Comparison of ENCODE assay signal across 14 cellular contexts in the genomic region with DNA sequence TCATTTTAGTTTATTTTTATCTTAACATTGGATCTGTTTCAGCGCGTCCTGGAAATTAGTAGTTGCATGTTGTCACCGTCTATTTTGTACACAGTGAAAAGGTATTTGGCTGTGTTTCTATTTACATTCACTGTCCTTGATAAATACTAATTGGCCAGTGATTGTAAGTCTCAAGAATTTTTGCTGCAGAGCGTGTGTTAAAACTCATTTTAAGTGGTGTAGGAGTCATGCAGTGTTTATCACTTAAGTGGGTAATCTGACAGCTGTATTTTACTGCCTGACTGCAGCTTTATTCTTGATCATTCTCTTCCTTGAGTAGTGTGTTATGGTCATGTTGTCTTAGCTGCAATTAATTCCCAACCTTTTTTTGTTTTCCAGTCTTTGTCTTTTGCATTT. TPM values are rescaled to one million over a fixed set of nuclear protein-coding genes. Genes with fewer than 3 reads are reported as not detected.
A peak's percentile ranks its signal among the peaks of the same experiment; 100 is the strongest.
DNase-seq lines count a peak whose midpoint lies in the region; ATAC-seq and TF ChIP-seq lines count a peak whose summit lies in the region.
"Had no signal": no experiment of that assay in that cellular context is flagged by ENCODE, and none has a peak within 500 bp of the region (broad histone marks: within the 10 kb centered on the region; RNA-seq: fewer than 3 reads in every experiment).

No MANE protein-coding gene starts in this region.

- H3K36me3 ChIP-seq in hepatocyte (replicated peaks; ENCODE audit: insufficient read depth, low read depth) (no peaks in the 10 kb centered on the region), stomach smooth muscle (ENCODE audit: control insufficient read depth in 2 of 2, insufficient read depth in 2 of 2, low read length in 2 of 2) (no peaks in the 10 kb centered on the region)

- 44% methylated on average over 4 of the region's 4 CpGs for WGBS in hepatocyte (ENCODE audit: low lambda C conversion rate, missing lambda C conversion rate)

- H3K4me2 ChIP-seq in hepatocyte, result peak overlapping the region; percentile 49
- H3K4me2 ChIP-seq: SK-N-SH had no signal

- DNase-seq in NCI-H82 (lab: John Stamatoyannopoulos, UW) (peak; percentile 59), hepatocyte (ENCODE audit: low spot score) (no peak), EL (no peak)
- DNase-seq in NK-92 treated with Interleukin-12 subunit alpha and Interleukin-12 subunit beta, amount 100 ng/mL, for 24 hours (lab: John Stamatoyannopoulos, UW), result no peak
- DNase-seq: activated CD4-positive, alpha-beta T cell treated with anti-CD3 and anti-CD28 coated beads, Interleukin-2, amount 50 U/mL, for 4 hours; activated naive CD4-positive, alpha-beta T cell treated with anti-CD3 and anti-CD28 coated beads, Interleukin-2, amount 50 U/mL, for 16 hours; DMS53; KG1; NCI-H446; SK-N-SH; stimulated activated CD4-positive, alpha-beta T cell treated with anti-CD3 and anti-CD28 coated beads, Interleukin-1b, Interleukin-23, amount 100 ng/mL, for 48 hours had no signal

- no peaks in the 10 kb centered on the region for H3K9me2 ChIP-seq in hepatocyte (replicated peaks; ENCODE audit: insufficient read depth)
- H3K9me2 ChIP-seq: SK-N-SH had no signal

- no peak for TF ChIP-seq CTCF in hepatocyte (IDR thresholded peaks at IDR 0.05; ENCODE audit: poor library complexity)

- no peak overlapping the region for H3K9ac ChIP-seq in stomach smooth muscle (ENCODE audit: low read length in 2 of 2)
- H3K9ac ChIP-seq: SK-N-SH had no signal

- peaks cover 41% of the 10 kb centered on the region for H3K79me2 ChIP-seq in hepatocyte

- H3K27ac ChIP-seq in hepatocyte (peak overlapping the region; percentile 26), stomach smooth muscle (ENCODE audit: low read length) (peak overlapping the region; percentile 32)

- no peaks in the 10 kb centered on the region for H4K20me1 ChIP-seq in hepatocyte (ENCODE audit: insufficient read depth, poor library complexity, severe bottlenecking)

- H3K27me3 ChIP-seq in hepatocyte (no peaks in the 10 kb centered on the region), stomach smooth muscle (ENCODE audit: control insufficient read depth in 1 of 2, insufficient read depth in 2 of 2, low read length in 2 of 2) (no peaks in the 10 kb centered on the region)

- H2AFZ ChIP-seq in hepatocyte, result no peak overlapping the region

- no peaks in the 10 kb centered on the region for H3K9me3 ChIP-seq in hepatocyte (ENCODE audit: low read depth)
- H3K9me3 ChIP-seq in stomach smooth muscle (ENCODE audit: control insufficient read depth in 2 of 2, low read length in 2 of 2), result no peaks in the 10 kb centered on the region
- H3K9me3 ChIP-seq: SK-N-SH had no signal

- H3K4me1 ChIP-seq in hepatocyte (ENCODE audit: insufficient read depth) (peaks cover 28% of the 10 kb centered on the region), stomach smooth muscle (ENCODE audit: control insufficient read depth, insufficient read depth, low read length) (peaks cover 11% of the 10 kb centered on the region)

- ATAC-seq in GM18909 (IDR thresholded peaks at IDR 0.05; ENCODE audit: poor library complexity, unreplicated experiment) (peak; percentile 15), HG03469 (IDR thresholded peaks at IDR 0.05; ENCODE audit: unreplicated experiment) (no peak)

- H3K4me3 ChIP-seq in hepatocyte (no peak overlapping the region), stomach smooth muscle (ENCODE audit: low read length in 2 of 2) (peak overlapping the region; percentile 21 to 41)

RNA-seq across cellular contexts. Expression of a gene that starts 9.8 kb away (rescaled TPM):
- 41.2 and 44.9 TPM in 2 replicates for total RNA-seq in hepatocyte
- polyA plus RNA-seq in hepatocyte, result 25.7 and 27.7 TPM in 2 replicates
